Comparison of ENCODE assay signal across 8 cellular contexts in the genomic region with DNA sequence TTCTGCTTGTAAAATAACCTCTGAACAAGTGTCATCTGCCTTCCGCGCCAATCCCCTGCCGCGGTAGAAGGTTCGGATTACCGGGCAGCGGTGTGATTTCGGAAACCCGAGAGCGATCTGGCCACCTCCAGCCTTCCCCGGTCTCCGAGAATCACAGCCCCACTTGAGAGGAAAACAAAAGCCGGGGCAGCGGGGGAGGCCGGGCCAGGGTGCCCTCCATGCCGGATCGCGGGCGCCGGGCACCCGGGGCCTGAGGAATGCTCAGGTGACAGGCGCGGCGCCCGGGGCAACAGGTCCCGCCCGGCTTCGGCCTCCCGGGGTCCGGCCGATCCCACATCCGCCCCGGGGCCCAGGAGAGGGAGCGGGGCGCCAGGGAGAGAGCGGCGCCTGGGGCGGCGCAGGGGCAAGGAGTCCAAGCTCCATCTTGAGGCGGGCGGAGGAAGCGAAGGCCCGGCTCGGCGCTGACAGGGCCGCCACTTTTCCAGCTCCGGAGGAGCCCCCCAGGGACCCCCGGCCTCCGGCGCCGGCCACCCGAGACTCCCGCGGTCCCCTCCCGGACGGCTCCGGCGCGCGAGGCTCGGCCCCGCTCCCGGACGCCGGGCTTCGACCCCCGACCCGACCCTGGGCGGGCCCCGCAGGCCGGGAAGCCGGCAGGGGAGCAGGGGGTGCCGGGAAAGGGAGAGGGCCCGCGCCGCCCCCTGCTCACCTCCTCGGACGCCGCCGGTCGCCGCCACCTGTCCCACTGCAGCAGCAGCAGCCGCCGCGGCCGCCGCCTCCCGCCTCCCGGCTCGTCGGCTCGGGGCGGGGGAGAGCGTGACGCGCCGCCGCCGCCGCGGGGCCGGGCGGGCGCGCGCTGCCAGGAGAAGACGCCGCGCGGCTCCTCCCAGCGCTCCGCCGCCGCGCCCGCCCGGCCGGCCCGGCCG. TPM values are rescaled to one million over a fixed set of nuclear protein-coding genes. Genes with fewer than 3 reads are reported as not detected.
DNase-seq lines count a peak whose midpoint lies in the region; ATAC-seq and TF ChIP-seq lines count a peak whose summit lies in the region.

A gene (minus strand): TSS at position 855 of the 923 bp plus-strand sequence. CDS start 42,217 bp downstream, outside the sequence.

- in situ Hi-C loops in Panc1 (cut with HindIII; ENCODE audit: low pct_unique_long_range_greater_than_20kb, low sequenced_read_pairs), result no loop called here

- WGBS in thyroid gland, 2 donors, result 0 to 1% methylated on average over 6 to 12 of the region's 120 CpGs

- H3K36me3 Mint-ChIP-seq in CD14-positive monocyte (peaks cover 0 to under 1% of the 10 kb centered on the region in 2 donors), neural progenitor cell (no peaks in the 10 kb centered on the region)

- TF ChIP-seq CTCF in CD14-positive monocyte (IDR thresholded peaks at IDR 0.05) (peak; percentile 61), Panc1 (IDR thresholded peaks at IDR 0.05) (no peak; the same call in 1 of the 2 replicates), foreskin fibroblast (IDR thresholded peaks at IDR 0.05; ENCODE audit: low read depth, low read length) (peak; percentile 41), neural progenitor cell (IDR thresholded peaks at IDR 0.05) (peak; percentile 49), thyroid gland (IDR thresholded peaks at IDR 0.05) (peak in 3 of 6 experiments; percentile 23 to 44 (median 26))

- no peaks in the 10 kb centered on the region; the same call in 1 of the 2 replicates for H3K36me3 ChIP-seq in Panc1 (ENCODE audit: control insufficient read depth, insufficient read depth, low read length)
- H3K36me3 ChIP-seq in neural progenitor cell, result no peaks in the 10 kb centered on the region
- H3K36me3 ChIP-seq in thyroid gland, result no peaks in the 10 kb centered on the region

- peak within 1 kb of the TSS; percentile 47 for H3K9ac ChIP-seq in neural progenitor cell

- peak within 1 kb of the TSS; percentile 87 for H3K4me2 ChIP-seq in neural progenitor cell

- peak; percentile 67 for TF ChIP-seq POLR2A in GM19099 (IDR thresholded peaks at IDR 0.05; ENCODE audit: extremely low read depth, insufficient read length, low read depth)
- peak; percentile 85 to 87 for TF ChIP-seq POLR2A in thyroid gland (IDR thresholded peaks at IDR 0.05)

- H3K4me3 Mint-ChIP-seq in CD14-positive monocyte (peak within 1 kb of the TSS; percentile 89 to 96), neural progenitor cell (peak within 1 kb of the TSS; percentile 97)

- peak within 1 kb of the TSS; percentile 73 for H2AFZ ChIP-seq in neural progenitor cell (replicated peaks)

- H3K4me1 Mint-ChIP-seq in CD14-positive monocyte, result peaks cover 22% of the 10 kb centered on the region
- H3K4me1 Mint-ChIP-seq in neural progenitor cell, result peaks cover 28% of the 10 kb centered on the region

- intact Hi-C loops in CD14-positive monocyte (cut with micrococcal nuclease) (loop anchor here in 1 of 2 donors (2.0 to 5.0 kb wide), 2 partner anchors 19 to 40 kb away; no protein-coding TSS in a partner anchor), Panc1 (cut with micrococcal nuclease; ENCODE audit: unreplicated experiment) (no loop called here), thyroid gland (cut with DNase I) (no loop called here)

- peaks cover 0 to 2% (median 0%) of the 10 kb centered on the region in 7 donors for H3K9me3 Mint-ChIP-seq in CD14-positive monocyte
- H3K9me3 Mint-ChIP-seq in neural progenitor cell, result no peaks in the 10 kb centered on the region

- CTCF ChIA-PET in Panc1 (lab: Charles Lee), result interaction anchor here (0.8 to 1.0 kb wide), 2 partner anchors 19 to 22 kb away, joined by 3 to 5 read pairs; no protein-coding TSS in a partner anchor

- peak within 1 kb of the TSS; percentile 99 for H3K27ac ChIP-seq in Panc1 (ENCODE audit: low read length)
- H3K27ac ChIP-seq in neural progenitor cell, result peak within 1 kb of the TSS; percentile 92
- H3K27ac ChIP-seq in thyroid gland, result peak within 1 kb of the TSS; percentile 99

- peaks cover 2% of the 10 kb centered on the region for H4K20me1 ChIP-seq in neural progenitor cell (ENCODE audit: low read depth)

- BruUV-seq in Panc1 (replicated peaks; lab: Mats Ljungman, UMichigan), result no TSS peak

- no peaks in the 10 kb centered on the region for H3K9me3 ChIP-seq in Panc1 (ENCODE audit: control insufficient read depth, insufficient read depth, low read depth, low read length)
- no peaks in the 10 kb centered on the region for H3K9me3 ChIP-seq in neural progenitor cell (ENCODE audit: low read depth)
- H3K9me3 ChIP-seq in thyroid gland, result no peaks in the 10 kb centered on the region

- H3K4me1 ChIP-seq in Panc1 (ENCODE audit: control insufficient read depth, insufficient read depth, low read length) (peaks cover 37% of the 10 kb centered on the region), neural progenitor cell (peaks cover 12% of the 10 kb centered on the region), thyroid gland (peaks cover 21 to 40% of the 10 kb centered on the region in 2 donors)

- H3K79me2 ChIP-seq in neural progenitor cell (ENCODE audit: low read depth), result peaks cover 47% of the 10 kb centered on the region

- H3K4me3 ChIP-seq in Panc1 (ENCODE audit: low read depth in 2 of 2, low read length in 2 of 2) (peak within 1 kb of the TSS; percentile 78 to 87), foreskin fibroblast (ENCODE audit: low read depth in 1 of 2, low read length in 2 of 2) (peak within 1 kb of the TSS; percentile 82 to 90), neural progenitor cell (peak within 1 kb of the TSS; percentile 76), thyroid gland (replicated peaks in 1 of 3) (peak within 1 kb of the TSS; percentile 43 to 95 (median 95))

- H3K27me3 Mint-ChIP-seq in CD14-positive monocyte (ENCODE audit: low read depth in 3 of 3) (peaks cover 2 to 3% (median 2%) of the 10 kb centered on the region in 3 donors), neural progenitor cell (ENCODE audit: insufficient read depth, low read depth) (peaks cover 3% of the 10 kb centered on the region)

- DNase-seq in CD14-positive monocyte (ENCODE audit: low spot score) (peak; percentile 46), Panc1 (ENCODE audit: low read depth, low spot score) (no peak), foreskin fibroblast (peak; percentile 79 to 93), neural progenitor cell (ENCODE audit: low spot score) (peak; percentile 86), thyroid gland (peak; percentile 85 to 87)
- DNase-seq in activated effector memory CD4-positive, alpha-beta T cell treated with anti-CD3 and anti-CD28 coated beads, Interleukin-2, amount 50 U/mL, for 16 hours, result peak; percentile 87

- POLR2A ChIA-PET in Panc1 (lab: Charles Lee), result no interaction called here

- H3K27ac Mint-ChIP-seq in CD14-positive monocyte, result peak within 1 kb of the TSS; percentile 93 to 98 (median 98)
- peak within 1 kb of the TSS; percentile 100 for H3K27ac Mint-ChIP-seq in neural progenitor cell

- ATAC-seq in HG03439 (IDR thresholded peaks at IDR 0.05; ENCODE audit: unreplicated experiment) (peak; percentile 55), Panc1 (peak; percentile 84)

- no peaks in the 10 kb centered on the region for H3K27me3 ChIP-seq in Panc1 (ENCODE audit: control insufficient read depth, insufficient read depth, low read length)
- H3K27me3 ChIP-seq in neural progenitor cell, result no peaks in the 10 kb centered on the region
- H3K27me3 ChIP-seq in thyroid gland, result no peaks in the 10 kb centered on the region

- H3F3A ChIP-seq in neural progenitor cell (ENCODE audit: low read depth), result peaks cover 26% of the 10 kb centered on the region

RNA-seq across cellular contexts. Expression of the gene that starts here (rescaled TPM):
- 10 to 100 TPM in 1 of 2 donors, 1 to 10 TPM in 1; 6.7 to 12.9 TPM for polyA plus RNA-seq in CD14-positive monocyte
- total RNA-seq in Panc1 (2021; ENCODE audit: unreplicated experiment) (117 TPM), neural progenitor cell (ENCODE audit: low replicate concordance) (38.3 and 50.8 TPM in 2 replicates), thyroid gland (100 to 1,000 TPM; 118 to 189 (median 143) TPM)
- 52.1 TPM for polyA plus RNA-seq in Panc1 (2012; ENCODE audit: insufficient read length)
